In genomic region chr1:192476802-192477298, GRCh38 we compare ENCODE assay signal across 8 cellular contexts.
DNase-seq lines count a peak whose midpoint lies in the region; ATAC-seq lines count a peak whose summit lies in the region.

No MANE protein-coding gene starts in this region.

- DNase-seq in H4 (ENCODE audit: low spot score) (peak; percentile 36), NCI-H2107 treated with DMSO at 0.1 percent for 48 hours (lab: John Stamatoyannopoulos, UW; ENCODE audit: unreplicated experiment) (peak; percentile 44), glomerular visceral epithelial cell (ENCODE audit: extremely low spot score) (peak; percentile 28), NCI-H1436 treated with DMSO at 0.1 percent for 48 hours (lab: John Stamatoyannopoulos, UW) (no peak), cortex of kidney (lab: John Stamatoyannopoulos, UW) (no peak), NCI-H1092 treated with DMSO at 0.1 percent for 48 hours (lab: John Stamatoyannopoulos, UW) (no peak), ecto neural progenitor cell (ENCODE audit: low spot score) (no peak)

- peak; percentile 76 for ATAC-seq in GM18519 (IDR thresholded peaks at IDR 0.05; ENCODE audit: low FRiP score, unreplicated experiment)

Comparison
In these comparisons a context has a peak if more than half of its experiments do, and no peak if none do; other contexts are left out.
1. DNase-seq: peak in H4 (single experiment), NCI-H2107 treated with DMSO at 0.1 percent for 48 hours (single experiment) and glomerular visceral epithelial cell (single experiment); none in NCI-H1436 treated with DMSO at 0.1 percent for 48 hours (single experiment), cortex of kidney (single experiment), NCI-H1092 treated with DMSO at 0.1 percent for 48 hours (single experiment) and ecto neural progenitor cell (single experiment).